28 cellular contexts compared by ENCODE assay signal in the genomic region with DNA sequence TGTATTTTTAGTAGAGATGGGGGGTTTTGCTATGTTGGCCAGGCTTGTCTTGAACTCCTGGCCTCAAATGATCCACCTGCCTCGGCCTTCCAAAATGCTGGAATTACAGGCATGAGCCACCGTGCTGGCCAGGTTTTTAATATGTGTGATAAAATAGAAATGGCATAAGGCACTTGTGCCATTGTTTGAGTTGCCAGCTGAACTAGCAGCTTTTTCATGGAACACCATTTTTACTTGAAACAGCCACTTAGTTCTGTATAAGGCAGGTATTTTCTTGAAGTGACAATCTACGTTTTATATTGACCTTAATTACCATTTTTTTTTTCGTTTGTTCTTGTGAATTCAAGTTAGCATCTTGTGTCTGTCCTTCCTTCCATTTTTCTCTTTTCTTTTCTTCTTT.
"Had no signal": no experiment of that assay in that cellular context is flagged by ENCODE, and none has a peak within 500 bp of the region (broad histone marks: within the 10 kb centered on the region; RNA-seq: fewer than 3 reads in every experiment).

No MANE protein-coding gene starts in this region.

- H2AFZ ChIP-seq: neural progenitor cell, parathyroid adenoma had no signal

- ATAC-seq: natural killer cell; psoas muscle; right cardiac atrium; sciatic nerve; stimulated activated memory B cell treated with anti-CD40 and anti-IgM and Interleukin-4, amounts not matched to agents 10 μg/mL and 1 μg/mL and 100 μg/mL, for 72 hours; stimulated activated naive CD8-positive, alpha-beta T cell treated with anti-CD3 and anti-CD28 coated beads, Interleukin-15, amount 100 ng/mL, for 72 hours; stimulated activated naive CD8-positive, alpha-beta T cell treated with anti-CD3 and anti-CD28 coated beads, Interleukin-15, Interleukin-2, amounts not matched to agents 100 U/mL and 50 U/mL, for 24 hours; upper lobe of right lung had no signal

- H3K36me3 ChIP-seq: ovary, uterus had no signal

- H3K9me3 ChIP-seq: ovary, suprapubic skin, testis, transverse colon, upper lobe of right lung, uterus had no signal

- DNase-seq: natural killer cell; occipital lobe; ovary; posterior cingulate gyrus; psoas muscle; right cardiac atrium; spleen; stimulated activated CD4-positive, alpha-beta T cell treated with anti-CD3 and anti-CD28 coated beads, Interleukin-12 subunit alpha, Interleukin-12 subunit beta, amount 100 ng/mL, for 4 hours; stimulated activated CD4-positive, alpha-beta T cell treated with anti-CD3 and anti-CD28 coated beads, Interleukin-1b, Interleukin-23, amount 100 ng/mL, for 48 hours; stimulated activated CD4-positive, alpha-beta T cell treated with anti-CD3 and anti-CD28 coated beads, Interleukin-4, amount 100 ng/mL, for 1 hour; stimulated activated CD4-positive, alpha-beta T cell treated with anti-CD3 and anti-CD28 coated beads, Interleukin-4, amount 100 ng/mL, for 4 hours; stimulated activated CD8-positive, alpha-beta memory T cell treated with anti-CD3 and anti-CD28 coated beads, Interleukin-4, amount 100 ng/mL, for 48 hours; stimulated activated naive CD4-positive, alpha-beta T cell; stimulated activated naive CD8-positive, alpha-beta T cell treated with anti-CD3 and anti-CD28 coated beads, Interleukin-15, amount 100 ng/mL, for 72 hours; stimulated activated naive CD8-positive, alpha-beta T cell treated with anti-CD3 and anti-CD28 coated beads, Interleukin-15, Interleukin-2, amounts not matched to agents 100 U/mL and 50 U/mL, for 24 hours; substantia nigra; testis; tibial artery; transverse colon; upper lobe of right lung; uterus had no signal

- H3K27me3 ChIP-seq: neural progenitor cell, ovary, spleen, suprapubic skin, testis, tibial artery, transverse colon, upper lobe of right lung, uterus had no signal

- H3K4me3 ChIP-seq: neural progenitor cell, ovary, psoas muscle, skin epidermis, smooth muscle cell, spleen, suprapubic skin, testis, tibial artery, transverse colon, upper lobe of right lung, uterus had no signal

- H3K9ac ChIP-seq: neural progenitor cell, parathyroid adenoma had no signal

- H3K27ac ChIP-seq: neural progenitor cell, ovary, parathyroid adenoma, psoas muscle, skin epidermis, spleen, suprapubic skin, testis, tibial artery, transverse colon, upper lobe of right lung, uterus had no signal

- H3K4me1 ChIP-seq: neural progenitor cell, parathyroid adenoma, suprapubic skin, testis, upper lobe of right lung, uterus had no signal

- H3K4me2 ChIP-seq: neural progenitor cell, smooth muscle cell had no signal
